11 cellular contexts compared by ENCODE assay signal in the genomic region with DNA sequence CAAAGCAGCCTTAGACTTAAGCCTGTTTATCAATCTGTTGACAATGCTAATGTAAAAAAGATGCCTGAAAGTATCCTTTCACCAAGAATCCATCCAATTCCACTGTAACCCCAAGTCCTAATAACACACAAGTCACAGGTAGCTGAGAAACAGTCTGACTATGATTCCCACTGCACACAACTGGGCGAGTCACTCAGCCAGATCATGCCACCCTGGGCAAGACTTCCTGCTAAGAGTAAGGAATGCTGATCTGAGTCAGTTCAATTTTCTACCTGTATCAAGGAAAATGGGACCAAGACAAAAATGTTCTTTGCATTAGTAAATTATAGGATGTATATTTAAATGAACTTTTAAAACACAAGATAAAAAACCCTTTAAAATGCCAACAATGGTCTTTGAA. TPM values are rescaled to one million over a fixed set of nuclear protein-coding genes. Genes with fewer than 3 reads are reported as not detected.
DNase-seq lines count a peak whose midpoint lies in the region; ATAC-seq, FAIRE-seq and TF ChIP-seq lines count a peak whose summit lies in the region.
"Had no signal": no experiment of that assay in that cellular context is flagged by ENCODE, and none has a peak within 500 bp of the region (broad histone marks: within the 10 kb centered on the region; RNA-seq: fewer than 3 reads in every experiment).

No MANE protein-coding gene starts in this region.

- DNase-seq in HFFc6 (peak; percentile 43), RPMI7951 (ENCODE audit: low read depth) (peak; percentile 26), small intestine (peak; percentile 71), NCI-H2196 (lab: John Stamatoyannopoulos, UW; ENCODE audit: unreplicated experiment) (no peak)
- DNase-seq: activated CD4-positive, CD25-positive, alpha-beta regulatory T cell; activated T-cell treated with anti-CD3 and anti-CD28 coated beads, Interleukin-2, amount 50 U/mL, for 4 hours; hypothalamus; NCI-H1436 treated with DMSO at 0.1 percent for 48 hours had no signal

- H3K36me3 ChIP-seq in gastroesophageal sphincter (peaks cover 0 to 3% of the 10 kb centered on the region in 2 donors), small intestine (ENCODE audit: control insufficient read depth in 2 of 2, insufficient read depth in 2 of 2, low read length in 2 of 2) (no peaks in the 10 kb centered on the region)

- ATAC-seq in gastroesophageal sphincter, result no peak
- no peak for ATAC-seq in GM18909 (IDR thresholded peaks at IDR 0.05; ENCODE audit: poor library complexity, unreplicated experiment)
- ATAC-seq in GM21423 (IDR thresholded peaks at IDR 0.05; ENCODE audit: unreplicated experiment), result no peak
- ATAC-seq: activated T-cell treated with anti-CD3 and anti-CD28 coated beads, Interleukin-2, amount 50 U/mL, for 4 hours had no signal

- TF ChIP-seq EP300 in gastroesophageal sphincter (IDR thresholded peaks at IDR 0.05), result no peak

- H3K4me3 ChIP-seq in gastroesophageal sphincter (no peak overlapping the region), small intestine (ENCODE audit: low read depth in 1 of 2, low read length in 2 of 2) (no peak overlapping the region)

- TF ChIP-seq POLR2A in gastroesophageal sphincter (IDR thresholded peaks at IDR 0.05), result no peak

- H3K4me1 Mint-ChIP-seq in HFFc6 (ENCODE audit: low read depth), result peaks cover 35% of the 10 kb centered on the region

- no peaks in the 10 kb centered on the region for H3K9me3 Mint-ChIP-seq in HFFc6
- H3K9me3 Mint-ChIP-seq: activated T-cell treated with anti-CD3 and anti-CD28 coated beads, Interleukin-2, amount 50 U/mL, for 4 hours had no signal

- no peak for FAIRE-seq in small intestine (lab: Jason Lieb, UNC)

- H3K4me1 ChIP-seq in gastroesophageal sphincter (peaks cover 66 to 100% (median 73%) of the 10 kb centered on the region in 3 donors), small intestine (ENCODE audit: control insufficient read depth in 2 of 2, insufficient read depth in 1 of 2, low read depth in 1 of 2, low read length in 1 of 2) (peaks cover 18 to 38% of the 10 kb centered on the region in 2 donors)

- H3K27ac ChIP-seq in gastroesophageal sphincter (peak overlapping the region; percentile 75 to 81 (median 79)), small intestine (ENCODE audit: low read depth in 1 of 2, low read length in 1 of 2) (peak overlapping the region; percentile 16 to 46)

- peaks cover 12% of the 10 kb centered on the region; the same call in 1 of the 2 replicates for H3K36me3 Mint-ChIP-seq in HFFc6 (ENCODE audit: low read depth)

- H3K9me3 ChIP-seq in gastroesophageal sphincter (no peaks in the 10 kb centered on the region), small intestine (ENCODE audit: control insufficient read depth, low read depth) (no peaks in the 10 kb centered on the region)

- TF ChIP-seq CTCF in HFFc6 (IDR thresholded peaks at IDR 0.05) (no peak), gastroesophageal sphincter (IDR thresholded peaks at IDR 0.05) (no peak)

- no peaks in the 10 kb centered on the region for H3K27me3 Mint-ChIP-seq in HFFc6 (ENCODE audit: insufficient read depth)

- peak overlapping the region; percentile 1; the same call in 1 of the 2 replicates for H3K4me3 Mint-ChIP-seq in HFFc6
- H3K4me3 Mint-ChIP-seq: activated T-cell treated with anti-CD3 and anti-CD28 coated beads, Interleukin-2, amount 50 U/mL, for 4 hours had no signal

- no peaks in the 10 kb centered on the region for H3K27me3 ChIP-seq in gastroesophageal sphincter
- no peaks in the 10 kb centered on the region for H3K27me3 ChIP-seq in small intestine (ENCODE audit: control insufficient read depth in 2 of 2, insufficient read depth in 2 of 2, low read length in 2 of 2)

- WGBS in gastroesophageal sphincter (ENCODE audit: low coverage in 1 of 2), 2 donors, result 55 to 83% methylated on average over 1 of the region's 1 CpG
- WGBS in small intestine, 3 donors, result 30 to 71% (median 33%) methylated on average over 1 of the region's 1 CpG

- H3K27ac Mint-ChIP-seq in HFFc6, result peak overlapping the region; percentile 58

RNA-seq across cellular contexts. Expression of gene NPTN, which starts 33.3 kb away (rescaled TPM):
- total RNA-seq in HFFc6 (2021; fragmentation: NEBNext Ultra II Directional; extraction: Animal tissue kit (Norgen Biotek cat#: 25700)), result 100 to 1,000 TPM; 183 to 215 (median 204) TPM
- 157 and 161 TPM in 2 replicates for total RNA-seq in RPMI7951 (2014; rRNA removed; shearing (Covaris generic))
- 100 to 1,000 TPM; 261 to 338 (median 333) TPM for total RNA-seq in gastroesophageal sphincter
- 100 to 1,000 TPM in 1 of 3 donors, 10 to 100 TPM in 2; 57.7 to 113 (median 82.4) TPM for polyA plus RNA-seq in small intestine
